1 cellular context compared by ENCODE assay signal in the genomic region with DNA sequence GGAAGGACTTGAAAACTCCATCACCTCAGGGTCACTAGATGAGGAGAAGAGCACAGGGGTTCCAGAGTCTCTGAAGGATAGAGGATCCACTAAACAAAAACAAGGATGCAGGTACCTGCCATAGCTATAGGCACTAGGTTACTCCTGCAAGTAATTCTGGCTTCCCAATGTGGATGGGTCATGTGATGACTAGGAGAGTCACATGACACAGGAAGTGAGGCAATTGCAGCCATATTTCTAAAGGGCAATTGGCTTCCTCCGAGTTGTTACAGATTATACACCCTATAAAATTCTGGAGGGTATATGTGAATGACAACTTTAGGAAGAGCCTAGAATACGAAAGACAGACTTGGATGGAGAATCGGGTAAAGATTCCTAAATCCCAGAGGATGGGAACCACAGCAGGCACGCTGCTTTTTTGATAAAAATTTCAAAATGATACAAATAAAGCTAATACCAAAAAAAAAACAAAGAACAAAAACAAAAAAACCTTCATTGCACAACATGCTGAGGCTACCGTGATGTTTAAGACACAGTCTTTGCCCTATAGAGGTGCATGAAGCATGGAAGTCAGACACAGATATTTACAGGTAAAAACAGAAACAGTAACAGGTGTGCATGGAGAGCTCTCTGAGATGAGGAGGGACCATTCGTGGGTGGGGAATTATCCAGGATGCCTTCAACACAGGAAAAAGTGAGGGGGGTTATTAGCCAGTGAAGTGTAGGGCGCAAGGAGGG.
TF ChIP-seq lines count a peak whose summit lies in the region.

No MANE protein-coding gene starts in this region.

TF ChIP-seq in K562, 482 proteins besides CTCF, POLR2A, EP300 and RAD21 (continued from another document and continues in another):
- TF ChIP-seq, protein P1, sequence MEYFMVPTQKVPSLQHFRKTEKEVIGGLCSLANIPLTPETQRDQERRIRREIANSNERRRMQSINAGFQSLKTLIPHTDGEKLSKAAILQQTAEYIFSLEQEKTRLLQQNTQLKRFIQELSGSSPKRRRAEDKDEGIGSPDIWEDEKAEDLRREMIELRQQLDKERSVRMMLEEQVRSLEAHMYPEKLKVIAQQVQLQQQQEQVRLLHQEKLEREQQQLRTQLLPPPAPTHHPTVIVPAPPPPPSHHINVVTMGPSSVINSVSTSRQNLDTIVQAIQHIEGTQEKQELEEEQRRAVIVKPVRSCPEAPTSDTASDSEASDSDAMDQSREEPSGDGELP (CRISPR knock-in tag; IDR thresholded peaks at IDR 0.05; ENCODE audit: borderline replicate concordance) = no peak
- TF ChIP-seq NFE2L1 (tag; IDR thresholded peaks at IDR 0.05; ENCODE audit: borderline replicate concordance, low read depth) = no peak
- TF ChIP-seq SP2 (IDR thresholded peaks at IDR 0.05; ENCODE audit: extremely low read depth, low read depth, low read length, poor library complexity, severe bottlenecking) = no peak
- no peak for TF ChIP-seq ZNF347 (CRISPR knock-in tag; IDR thresholded peaks at IDR 0.05; ENCODE audit: low read depth)
- no peak for TF ChIP-seq ZNF695 (CRISPR knock-in tag; IDR thresholded peaks at IDR 0.05)
- TF ChIP-seq, protein P2, sequence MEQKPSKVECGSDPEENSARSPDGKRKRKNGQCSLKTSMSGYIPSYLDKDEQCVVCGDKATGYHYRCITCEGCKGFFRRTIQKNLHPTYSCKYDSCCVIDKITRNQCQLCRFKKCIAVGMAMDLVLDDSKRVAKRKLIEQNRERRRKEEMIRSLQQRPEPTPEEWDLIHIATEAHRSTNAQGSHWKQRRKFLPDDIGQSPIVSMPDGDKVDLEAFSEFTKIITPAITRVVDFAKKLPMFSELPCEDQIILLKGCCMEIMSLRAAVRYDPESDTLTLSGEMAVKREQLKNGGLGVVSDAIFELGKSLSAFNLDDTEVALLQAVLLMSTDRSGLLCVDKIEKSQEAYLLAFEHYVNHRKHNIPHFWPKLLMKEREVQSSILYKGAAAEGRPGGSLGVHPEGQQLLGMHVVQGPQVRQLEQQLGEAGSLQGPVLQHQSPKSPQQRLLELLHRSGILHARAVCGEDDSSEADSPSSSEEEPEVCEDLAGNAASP (IDR thresholded peaks at IDR 0.05) = no peak
- TF ChIP-seq ILK (tag; IDR thresholded peaks at IDR 0.05; ENCODE audit: borderline replicate concordance, low read depth) = no peak
- peak; percentile 98 for TF ChIP-seq USF1 (CRISPR knock-in tag; IDR thresholded peaks at IDR 0.05)
- TF ChIP-seq CHD1 (IDR thresholded peaks at IDR 0.05; ENCODE audit: low read length) = no peak
- TF ChIP-seq FOXJ2 (tag; IDR thresholded peaks at IDR 0.05) = no peak
- TF ChIP-seq ZNF436 (CRISPR knock-in tag; IDR thresholded peaks at IDR 0.05) = no peak
- TF ChIP-seq, protein P3, sequence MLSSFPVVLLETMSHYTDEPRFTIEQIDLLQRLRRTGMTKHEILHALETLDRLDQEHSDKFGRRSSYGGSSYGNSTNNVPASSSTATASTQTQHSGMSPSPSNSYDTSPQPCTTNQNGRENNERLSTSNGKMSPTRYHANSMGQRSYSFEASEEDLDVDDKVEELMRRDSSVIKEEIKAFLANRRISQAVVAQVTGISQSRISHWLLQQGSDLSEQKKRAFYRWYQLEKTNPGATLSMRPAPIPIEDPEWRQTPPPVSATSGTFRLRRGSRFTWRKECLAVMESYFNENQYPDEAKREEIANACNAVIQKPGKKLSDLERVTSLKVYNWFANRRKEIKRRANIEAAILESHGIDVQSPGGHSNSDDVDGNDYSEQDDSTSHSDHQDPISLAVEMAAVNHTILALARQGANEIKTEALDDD (IDR thresholded peaks at IDR 0.05) = no peak
- no peak for TF ChIP-seq ZNF717 (CRISPR knock-in tag; IDR thresholded peaks at IDR 0.05)
- no peak for TF ChIP-seq ZNF3 (CRISPR knock-in tag; IDR thresholded peaks at IDR 0.05)
- no peak for TF ChIP-seq ZNF174 (CRISPR knock-in tag; IDR thresholded peaks at IDR 0.05)
- TF ChIP-seq NR2C1 (IDR thresholded peaks at IDR 0.05) = peak; percentile 76
- peak; percentile 71 for TF ChIP-seq NR2C1 (tag; IDR thresholded peaks at IDR 0.05)
- TF ChIP-seq SMARCC2 (IDR thresholded peaks at IDR 0.05; ENCODE audit: low read depth) = no peak
- peak; percentile 43; the same call in 1 of the 2 replicates for TF ChIP-seq GABPB1 (CRISPR knock-in tag; IDR thresholded peaks at IDR 0.05)
- no peak for TF ChIP-seq PHF21A (IDR thresholded peaks at IDR 0.05; ENCODE audit: borderline replicate concordance, low read depth)
- no peak for TF ChIP-seq ELK3 (CRISPR knock-in tag; IDR thresholded peaks at IDR 0.05)
- no peak for TF ChIP-seq SRSF3 (IDR thresholded peaks at IDR 0.05; ENCODE audit: insufficient read depth, low read length)
- no peak for TF ChIP-seq NFRKB (IDR thresholded peaks at IDR 0.05; ENCODE audit: low read depth)
- TF ChIP-seq SOX6 (IDR thresholded peaks at IDR 0.05) = no peak
- no peak for TF ChIP-seq STAT5A (IDR thresholded peaks at IDR 0.05; ENCODE audit: borderline replicate concordance, low read length)
- TF ChIP-seq PHB2 (IDR thresholded peaks at IDR 0.05; ENCODE audit: low read depth) = no peak
- TF ChIP-seq ZNF224 (CRISPR knock-in tag; IDR thresholded peaks at IDR 0.05) = no peak
- TF ChIP-seq E4F1 (CRISPR knock-in tag; IDR thresholded peaks at IDR 0.05; ENCODE audit: borderline replicate concordance) = no peak
- no peak for TF ChIP-seq DNMT1 (IDR thresholded peaks at IDR 0.05)
- peak; percentile 35; the same call in 1 of the 2 replicates for TF ChIP-seq ZNF512 (tag; IDR thresholded peaks at IDR 0.05)
- TF ChIP-seq ZSCAN29 (IDR thresholded peaks at IDR 0.05) = no peak
- TF ChIP-seq RFX7 (CRISPR knock-in tag; IDR thresholded peaks at IDR 0.05) = no peak
- TF ChIP-seq CC2D1A (IDR thresholded peaks at IDR 0.05) = no peak
- no peak for TF ChIP-seq ERF (CRISPR knock-in tag; IDR thresholded peaks at IDR 0.05)
- no peak for TF ChIP-seq THAP7 (CRISPR knock-in tag; IDR thresholded peaks at IDR 0.05)
- TF ChIP-seq SIN3A (IDR thresholded peaks at IDR 0.05; ENCODE audit: borderline replicate concordance in 2 of 2, control insufficient read depth in 1 of 2, low read depth in 2 of 2, low read length in 2 of 2) = peak; percentile 9 to 85; a peak in 1 of 4 replicates
- peak; percentile 48 for TF ChIP-seq C11orf30 (IDR thresholded peaks at IDR 0.05; ENCODE audit: low read depth)
- no peak for TF ChIP-seq CBX1 (IDR thresholded peaks at IDR 0.05; ENCODE audit: low read depth)
- TF ChIP-seq PCBP2 (IDR thresholded peaks at IDR 0.05; ENCODE audit: low read depth, low read length, poor library complexity, severe bottlenecking) = no peak
- TF ChIP-seq, protein P4, sequence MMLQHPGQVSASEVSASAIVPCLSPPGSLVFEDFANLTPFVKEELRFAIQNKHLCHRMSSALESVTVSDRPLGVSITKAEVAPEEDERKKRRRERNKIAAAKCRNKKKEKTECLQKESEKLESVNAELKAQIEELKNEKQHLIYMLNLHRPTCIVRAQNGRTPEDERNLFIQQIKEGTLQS (IDR thresholded peaks at IDR 0.05) = peak; percentile 65
- TF ChIP-seq, protein P4 (CRISPR knock-in tag; conservative IDR thresholded peaks at IDR 0.05) = no peak
- TF ChIP-seq ZNF24 (IDR thresholded peaks at IDR 0.05) = no peak
- no peak for TF ChIP-seq CREB1 (IDR thresholded peaks at IDR 0.05)
- no peak for TF ChIP-seq CREB1 (CRISPR knock-in tag; IDR thresholded peaks at IDR 0.05)
- TF ChIP-seq, protein P5, sequence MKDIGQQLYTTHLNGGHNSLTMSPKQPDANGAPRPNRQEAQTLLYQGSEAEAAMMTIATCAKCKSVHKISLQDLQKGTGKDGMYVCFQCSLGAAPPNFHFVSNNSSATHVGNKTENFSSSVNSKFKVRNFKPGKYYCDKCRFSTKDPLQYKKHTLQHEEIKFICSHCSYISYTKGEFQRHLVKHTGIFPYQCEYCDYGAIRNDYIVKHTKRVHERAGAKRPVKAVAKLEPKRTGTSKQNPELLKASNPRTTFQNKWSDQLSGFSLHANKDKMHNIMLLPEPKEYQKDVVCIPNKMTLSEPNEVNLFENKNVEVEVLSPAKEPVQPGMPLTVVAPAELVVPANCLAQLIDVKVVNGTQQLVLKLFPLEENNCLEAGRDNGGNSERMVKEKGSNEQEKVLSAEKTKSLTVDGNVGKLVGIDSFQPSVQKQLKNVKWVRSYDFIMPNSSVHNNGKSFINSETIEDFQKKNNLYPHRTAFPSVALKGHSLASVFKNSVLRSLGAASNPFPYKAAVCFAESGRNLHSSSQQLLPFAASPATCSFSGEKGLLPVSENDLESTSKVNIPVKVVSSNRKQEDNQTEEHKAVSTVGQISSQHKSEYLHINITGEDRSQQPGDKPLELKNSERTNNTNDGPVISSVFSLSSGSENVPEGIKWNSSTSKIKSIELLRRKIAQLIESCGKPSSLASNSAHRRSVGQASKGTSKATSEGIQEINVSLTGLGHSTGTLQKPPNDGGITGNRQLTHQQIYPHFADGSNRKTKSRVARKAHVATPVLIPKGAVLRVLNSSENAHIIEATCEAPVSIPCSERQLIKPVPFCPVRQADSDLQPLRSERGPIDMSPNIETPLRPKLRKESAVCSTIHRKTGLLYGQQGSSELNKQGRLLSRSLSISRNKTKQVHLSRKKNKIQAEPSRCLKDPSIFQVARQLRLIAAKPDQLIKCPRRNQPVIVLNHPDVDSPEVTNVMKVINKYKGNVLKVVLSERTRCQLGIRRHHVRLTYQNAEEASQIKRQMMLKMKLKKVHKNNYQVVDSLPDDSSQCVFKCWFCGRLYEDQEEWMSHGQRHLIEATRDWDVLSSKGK (CRISPR knock-in tag; IDR thresholded peaks at IDR 0.05) = no peak
- TF ChIP-seq TOE1 (IDR thresholded peaks at IDR 0.05; ENCODE audit: borderline replicate concordance) = peak; percentile 98
- TF ChIP-seq TOE1 (CRISPR knock-in tag; IDR thresholded peaks at IDR 0.05; ENCODE audit: borderline replicate concordance, low read depth) = no peak
- peak; percentile 73; the same call in 1 of the 2 replicates for TF ChIP-seq ETS1 (conservative IDR thresholded peaks at IDR 0.05; ENCODE audit: control insufficient read depth, low read depth, low read length)
